In genomic region chr15:49927462-49927861, GRCh38 we compare ENCODE assay signal across 20 cellular contexts.
A peak's percentile ranks its signal among the peaks of the same experiment; 100 is the strongest.
DNase-seq lines count a peak whose midpoint lies in the region; ATAC-seq and TF ChIP-seq lines count a peak whose summit lies in the region.
"Had no signal": no experiment of that assay in that cellular context is flagged by ENCODE, and none has a peak within 500 bp of the region (broad histone marks: within the 10 kb centered on the region; RNA-seq: fewer than 3 reads in every experiment).

No MANE protein-coding gene starts in this region.

- H3K36me3 Mint-ChIP-seq in immature natural killer cell (peaks cover 9 to 34% (median 22%) of the 10 kb centered on the region in 3 donors), Calu3 (ENCODE audit: insufficient read depth, unreplicated experiment) (no peaks in the 10 kb centered on the region)
- H3K36me3 Mint-ChIP-seq: CD8-positive, alpha-beta memory T cell had no signal

- no peaks in the 10 kb centered on the region for H4K20me1 ChIP-seq in GM23248 (ENCODE audit: insufficient read depth)

- no peak for ATAC-seq in HG02759 (IDR thresholded peaks at IDR 0.05; ENCODE audit: unreplicated experiment)
- ATAC-seq: activated CD4-positive, CD25-positive, alpha-beta regulatory T cell treated with anti-CD3 and anti-CD28 coated beads, Interleukin-2, amount 50 U/mL, for 24 hours; activated T-cell treated with anti-CD3 and anti-CD28 coated beads, Interleukin-2, amount 50 U/mL, for 72 hours; left lung had no signal

- no peaks in the 10 kb centered on the region for H3K79me2 ChIP-seq in GM23248 (ENCODE audit: insufficient read depth)

- H3K4me1 ChIP-seq in GM23248 (ENCODE audit: insufficient read depth), result peaks cover 13% of the 10 kb centered on the region
- H3K4me1 ChIP-seq: left lung, spleen had no signal

- intact Hi-C loops in Calu3 (cut with micrococcal nuclease; ENCODE audit: unreplicated experiment), result no loop called here

- H3F3A ChIP-seq in GM23248 (ENCODE audit: insufficient read depth), result peaks cover 12% of the 10 kb centered on the region

- in situ Hi-C loops in GM23248 (cut with MboI), result no loop called here
- in situ Hi-C loops in astrocyte of the cerebellum (cut with HindIII; ENCODE audit: low sequenced_read_pairs), result no loop called here

- peak overlapping the region; percentile 49 for H3K4me2 ChIP-seq in GM23248 (ENCODE audit: unreplicated experiment)

- CTCF ChIA-PET in Calu3 (lab: Charles Lee), result no interaction called here

- no peaks in the 10 kb centered on the region for H3K9me3 ChIP-seq in GM23248 (ENCODE audit: low read depth)
- H3K9me3 ChIP-seq: left lung, spleen had no signal

- H3K4me1 Mint-ChIP-seq in immature natural killer cell (peaks cover 0 to 7% of the 10 kb centered on the region in 2 donors), Calu3 (ENCODE audit: low read depth, unreplicated experiment) (no peaks in the 10 kb centered on the region)
- H3K4me1 Mint-ChIP-seq: CD8-positive, alpha-beta memory T cell had no signal

- 6 to 9% methylated on average over 1 of the region's 1 CpG for WGBS in GM23248 (ENCODE audit: low coverage in 1 of 2, low lambda C conversion rate in 2 of 2, missing lambda C conversion rate in 2 of 2), 2 experiments

- peak; percentile 82 for DNase-seq in AG08395 (ENCODE audit: low spot score)
- DNase-seq in GM23248, result peak; percentile 83
- DNase-seq in astrocyte of the cerebellum (ENCODE audit: low read depth), result peak; percentile 59
- DNase-seq in immature natural killer cell, result peak; percentile 4 to 30 (median 24)
- no peak for DNase-seq in NCI-H82 (lab: John Stamatoyannopoulos, UW)
- no peak for DNase-seq in effector CD8-positive, alpha-beta T cell (lab: John Stamatoyannopoulos, UW)
- no peak for DNase-seq in Calu3
- DNase-seq: activated naive CD4-positive, alpha-beta T cell treated with anti-CD3 and anti-CD28 coated beads, Interleukin-2, amount 50 U/mL, for 16 hours; activated T-cell treated with anti-CD3 and anti-CD28 coated beads, Interleukin-2, amount 50 U/mL, for 72 hours; brain microvascular endothelial cell; CD8-positive, alpha-beta memory T cell; dermis blood vessel endothelial cell; left lung; NCI-H2029; NCI-H510A treated with DMSO at 0.1 percent for 48 hours; spleen; stimulated activated CD4-positive, alpha-beta T cell treated with anti-CD3 and anti-CD28 coated beads, Interleukin-4, amount 100 ng/mL, for 4 hours; T-helper 9 cell had no signal

- no peaks in the 10 kb centered on the region for H3K9me2 ChIP-seq in GM23248 (ENCODE audit: insufficient read depth)

- H3K4me3 Mint-ChIP-seq in immature natural killer cell (peak overlapping the region in 1 of 5 donors; percentile 27), Calu3 (ENCODE audit: low read depth, unreplicated experiment) (no peak overlapping the region)
- H3K4me3 Mint-ChIP-seq: activated T-cell treated with anti-CD3 and anti-CD28 coated beads, Interleukin-2, amount 50 U/mL, for 72 hours; CD8-positive, alpha-beta memory T cell had no signal

- H3K27me3 ChIP-seq in GM23248 (replicated peaks; ENCODE audit: insufficient read depth), result no peaks in the 10 kb centered on the region
- H3K27me3 ChIP-seq: brain microvascular endothelial cell, left lung, spleen had no signal

- TF ChIP-seq CTCF in astrocyte of the cerebellum (IDR thresholded peaks at IDR 0.05; ENCODE audit: low read depth, low read length, missing control alignments), result no peak
- TF ChIP-seq CTCF in Calu3 (IDR thresholded peaks at IDR 0.05; ENCODE audit: unreplicated experiment), result no peak

- BruUV-seq in Calu3 (replicated peaks; lab: Mats Ljungman, UMichigan), result no TSS peak

- peak overlapping the region; percentile 41 for H3K27ac ChIP-seq in GM23248
- H3K27ac ChIP-seq: brain microvascular endothelial cell had no signal

- H3K4me3 ChIP-seq in GM23248, result 0 out of 2 replicates have a peak overlapping the region, but pooled peaks have one; percentile 6
- H3K4me3 ChIP-seq in astrocyte of the cerebellum (ENCODE audit: low read depth, low read length), result no peak overlapping the region
- H3K4me3 ChIP-seq: left lung, spleen had no signal

- H3K27me3 Mint-ChIP-seq in immature natural killer cell (ENCODE audit: low read depth in 3 of 3) (peaks cover 0 to 2% (median 0%) of the 10 kb centered on the region in 3 donors), Calu3 (ENCODE audit: unreplicated experiment) (peaks cover 15% of the 10 kb centered on the region)

- peak overlapping the region in 3 of 6 donors; percentile 22 to 51 (median 28) for H3K27ac Mint-ChIP-seq in immature natural killer cell
- no peak overlapping the region for H3K27ac Mint-ChIP-seq in Calu3 (ENCODE audit: unreplicated experiment)
- H3K27ac Mint-ChIP-seq: activated T-cell treated with anti-CD3 and anti-CD28 coated beads, Interleukin-2, amount 50 U/mL, for 72 hours; CD8-positive, alpha-beta memory T cell had no signal

- H3K9ac ChIP-seq in GM23248, result no peak overlapping the region

- no peaks in the 10 kb centered on the region for H3K36me3 ChIP-seq in GM23248 (ENCODE audit: low read depth)
- H3K36me3 ChIP-seq: brain microvascular endothelial cell, left lung had no signal

- H2AFZ ChIP-seq in GM23248, result peak overlapping the region; percentile 18; the same call in 1 of the 2 replicates

- no peaks in the 10 kb centered on the region for H3K9me3 Mint-ChIP-seq in immature natural killer cell
- no peaks in the 10 kb centered on the region for H3K9me3 Mint-ChIP-seq in Calu3 (ENCODE audit: low read depth, unreplicated experiment)
- H3K9me3 Mint-ChIP-seq: activated T-cell treated with anti-CD3 and anti-CD28 coated beads, Interleukin-2, amount 50 U/mL, for 72 hours; CD8-positive, alpha-beta memory T cell had no signal

Comparison
In these comparisons a context has a peak if more than half of its experiments do, and no peak if none do; other contexts are left out.
1. DNase-seq: peak in AG08395 (single experiment), GM23248 (single experiment), astrocyte of the cerebellum (single experiment) and immature natural killer cell (3 of 3); none in NCI-H82 (single experiment), effector CD8-positive, alpha-beta T cell (single experiment) and Calu3 (single experiment).